In the genomic region with DNA sequence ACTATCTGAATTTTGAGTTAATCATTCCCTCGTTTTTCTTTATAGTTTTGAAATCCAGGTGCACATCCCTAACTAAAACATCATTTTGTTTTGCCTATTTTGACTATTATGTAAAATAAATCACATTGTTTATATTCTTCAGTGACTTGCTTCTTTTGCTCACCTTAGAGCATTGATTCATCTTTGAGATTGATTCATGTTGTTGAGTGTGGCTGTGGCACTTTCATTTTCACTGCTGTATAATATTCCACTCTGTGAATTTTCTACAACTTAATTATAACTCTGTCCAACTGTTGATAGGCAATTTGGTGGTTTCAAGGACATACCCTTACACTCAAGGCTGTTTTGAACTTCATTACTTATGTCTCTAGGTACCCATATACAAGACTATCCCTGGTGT, we compare ENCODE assay signal across 38 cellular contexts. TPM values are rescaled to one million over a fixed set of nuclear protein-coding genes. Genes with fewer than 3 reads are reported as not detected.
"Had no signal": no experiment of that assay in that cellular context is flagged by ENCODE, and none has a peak within 500 bp of the region (broad histone marks: within the 10 kb centered on the region; RNA-seq: fewer than 3 reads in every experiment).

No MANE protein-coding gene starts in this region.

- H3K36me3 ChIP-seq: MG63 had no signal

- DNase-seq: Karpas-422, Kasumi-1, MG63, MM.1S, MV-4-11, NCI-H1048, NCI-H1092, NCI-H1092 treated with DMSO at 0.1 percent for 48 hours, NCI-H1105, NCI-H1105 treated with DMSO at 0.1 percent for 48 hours, NCI-H1417, NCI-H1417 treated with DMSO at 0.1 percent for 48 hours, NCI-H1436, NCI-H1436 treated with DMSO at 0.1 percent for 48 hours, NCI-H146, NCI-H1694, NCI-H1694 treated with DMSO at 0.1 percent for 48 hours, NCI-H187, NCI-H187 treated with DMSO at 0.1 percent for 48 hours, NCI-H1930, NCI-H2029, NCI-H2029 treated with DMSO at 0.1 percent for 48 hours, NCI-H2081, NCI-H2081 treated with DMSO at 0.1 percent for 48 hours, NCI-H2107, NCI-H2171, NCI-H2171 treated with DMSO at 0.1 percent for 48 hours, NCI-H2227 treated with DMSO at 0.1 percent for 48 hours, NCI-H226, NCI-H345, NCI-H446, NCI-H446 treated with DMSO at 0.1 percent for 48 hours, NCI-H510A, NCI-H510A treated with DMSO at 0.1 percent for 48 hours, NCI-H524 had no signal

- H3K4me3 ChIP-seq: MG63 had no signal

RNA-seq across cellular contexts. Expression of gene NKX2-5, which starts 12.5 kb away (rescaled TPM):
- total RNA-seq: LHCN-M2, M059J, NCI-H460 had no signal
